ENCODE assay signal across 10 cellular contexts in genomic region chr2:73870084-73870483, GRCh38. TPM values are rescaled to one million over a fixed set of nuclear protein-coding genes. Genes with fewer than 3 reads are reported as not detected.
DNase-seq lines count a peak whose midpoint lies in the region; ATAC-seq and TF ChIP-seq lines count a peak whose summit lies in the region.
"Had no signal": no experiment of that assay in that cellular context is flagged by ENCODE, and none has a peak within 500 bp of the region (broad histone marks: within the 10 kb centered on the region; RNA-seq: fewer than 3 reads in every experiment).

No MANE protein-coding gene starts in this region.

- no peak overlapping the region for H3K4me3 ChIP-seq in body of pancreas

- DNase-seq in G401 (ENCODE audit: low spot score) (peak; percentile 54), body of pancreas (peak in 3 of 4 donors; percentile 28 to 41 (median 29)), cardiac septum (ENCODE audit: low spot score) (peak; percentile 86), sciatic nerve (ENCODE audit: low spot score) (peak; percentile 73), OCI-M1 (lab: John Stamatoyannopoulos, UW) (no peak), endothelial cell (ENCODE audit: low spot score) (no peak)
- DNase-seq: activated T-cell treated with anti-CD3 and anti-CD28 coated beads, Interleukin-2, amount 50 U/mL, for 4 hours; effector memory CD4-positive, alpha-beta T cell had no signal

- in situ Hi-C loops in G401 (cut with HindIII; ENCODE audit: low sequenced_read_pairs), result no loop called here

- intact Hi-C loops in body of pancreas (cut with DNase I), result no loop called here
- intact Hi-C loops in cardiac septum (cut with DNase I), result no loop called here
- intact Hi-C loops in sciatic nerve (cut with DNase I), result no loop called here

- peaks cover 6% of the 10 kb centered on the region for H3K36me3 Mint-ChIP-seq in endothelial cell (ENCODE audit: low read depth, unreplicated experiment)

- H3K27me3 Mint-ChIP-seq in endothelial cell (ENCODE audit: unreplicated experiment), result no peaks in the 10 kb centered on the region

- no peaks in the 10 kb centered on the region for H3K27me3 ChIP-seq in body of pancreas

- no peak overlapping the region for H3K27ac Mint-ChIP-seq in endothelial cell (ENCODE audit: unreplicated experiment)

- WGBS in body of pancreas, 2 donors, result 65 to 67% methylated on average over 4 of the region's 4 CpGs

- ATAC-seq in body of pancreas (no peak), sciatic nerve (peak; percentile 93), HG03135 (IDR thresholded peaks at IDR 0.05; ENCODE audit: unreplicated experiment) (no peak), GM19397 (IDR thresholded peaks at IDR 0.05; ENCODE audit: unreplicated experiment) (no peak)
- ATAC-seq: activated T-cell treated with anti-CD3 and anti-CD28 coated beads, Interleukin-2, amount 50 U/mL, for 4 hours had no signal

- H3K4me3 Mint-ChIP-seq in endothelial cell (ENCODE audit: unreplicated experiment), result no peak overlapping the region
- H3K4me3 Mint-ChIP-seq: activated T-cell treated with anti-CD3 and anti-CD28 coated beads, Interleukin-2, amount 50 U/mL, for 4 hours had no signal

- H3K4me1 ChIP-seq in body of pancreas, result no peaks in the 10 kb centered on the region

- TF ChIP-seq POLR2A in body of pancreas (IDR thresholded peaks at IDR 0.05), result no peak

- no peak overlapping the region for H3K27ac ChIP-seq in body of pancreas

- H3K36me3 ChIP-seq in body of pancreas (replicated peaks in 1 of 2; ENCODE audit: insufficient read depth in 1 of 2, low read depth in 2 of 2), result peaks cover 0 to 2% of the 10 kb centered on the region in 2 donors

- no peaks in the 10 kb centered on the region for H3K9me3 ChIP-seq in body of pancreas

- TF ChIP-seq CTCF in body of pancreas (IDR thresholded peaks at IDR 0.05), result no peak
- no peak for TF ChIP-seq CTCF in endothelial cell (IDR thresholded peaks at IDR 0.05; ENCODE audit: unreplicated experiment)

- H3K9me3 Mint-ChIP-seq in endothelial cell (ENCODE audit: unreplicated experiment), result no peaks in the 10 kb centered on the region
- H3K9me3 Mint-ChIP-seq: activated T-cell treated with anti-CD3 and anti-CD28 coated beads, Interleukin-2, amount 50 U/mL, for 4 hours had no signal

- no peaks in the 10 kb centered on the region for H3K4me1 Mint-ChIP-seq in endothelial cell (ENCODE audit: unreplicated experiment)

RNA-seq across cellular contexts. Expression of gene ACTG2, which starts 22.7 kb away (rescaled TPM):
- not detected in 2 replicates for total RNA-seq in G401 (2014; rRNA removed; shearing (Covaris generic))
- 1 to 10 TPM in 1 of 2 donors, under 1 TPM in 1; 0.52 to 1.3 TPM for total RNA-seq in body of pancreas
- 3.9 TPM for total RNA-seq in cardiac septum
- 4.4 TPM for total RNA-seq in sciatic nerve
- total RNA-seq in endothelial cell (ENCODE audit: unreplicated experiment), result 8.3 TPM

RNA-seq across cellular contexts. Expression of gene STAMBP, which starts 41.3 kb away (rescaled TPM):
- total RNA-seq in G401 (2014; rRNA removed; shearing (Covaris generic)), result 34.6 and 41.4 TPM in 2 replicates
- total RNA-seq in body of pancreas, result 10 to 100 TPM in 1 of 2 donors, 1 to 10 TPM in 1; 9.2 to 10.4 TPM
- 37.4 TPM for total RNA-seq in cardiac septum
- 41.5 TPM for total RNA-seq in sciatic nerve
- total RNA-seq in endothelial cell (ENCODE audit: unreplicated experiment), result 29.2 TPM

RNA-seq across cellular contexts. Expression of gene DGUOK, which starts 56.6 kb away (rescaled TPM):
- 57.2 and 68.9 TPM in 2 replicates for total RNA-seq in G401 (2014; rRNA removed; shearing (Covaris generic))
- total RNA-seq in body of pancreas, result 10 to 100 TPM; 13.2 to 16.1 TPM
- 23.7 TPM for total RNA-seq in cardiac septum
- total RNA-seq in sciatic nerve, result 38.8 TPM
- total RNA-seq in endothelial cell (ENCODE audit: unreplicated experiment), result 68.3 TPM

Comparison
In these comparisons a context has a peak if more than half of its experiments do, and no peak if none do; other contexts are left out.
1. DNase-seq: peak in G401 (single experiment), body of pancreas (3 of 4), cardiac septum (single experiment) and sciatic nerve (single experiment); none in OCI-M1 (single experiment) and endothelial cell (single experiment).